ENCODE assay signal across 22 cellular contexts in the genomic region with DNA sequence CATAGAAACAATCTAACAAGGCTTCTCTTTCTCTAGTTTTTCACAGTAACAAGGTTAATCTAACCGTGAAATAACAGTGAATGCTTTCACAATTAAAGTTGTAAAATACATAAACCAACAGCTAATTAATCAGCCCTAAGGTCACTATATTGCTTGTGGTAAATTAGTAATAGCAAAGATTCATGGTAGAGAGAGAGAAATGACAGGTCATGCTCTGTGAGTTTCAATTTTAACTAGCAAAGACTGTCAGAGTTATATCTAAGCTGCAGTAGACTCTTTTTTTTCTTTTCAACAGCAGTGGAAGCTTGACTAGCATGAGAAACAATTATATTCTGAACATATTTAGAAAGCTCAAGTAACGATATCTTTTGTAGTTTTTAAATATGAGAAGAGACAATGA.
DNase-seq lines count a peak whose midpoint lies in the region; ATAC-seq and TF ChIP-seq lines count a peak whose summit lies in the region.
"Had no signal": no experiment of that assay in that cellular context is flagged by ENCODE, and none has a peak within 500 bp of the region (broad histone marks: within the 10 kb centered on the region; RNA-seq: fewer than 3 reads in every experiment).

No MANE protein-coding gene starts in this region.

- H3K27me3 ChIP-seq in breast epithelium (no peaks in the 10 kb centered on the region), H7 (ENCODE audit: control insufficient read depth, insufficient read depth, low read length) (no peaks in the 10 kb centered on the region)
- H3K27me3 ChIP-seq: BE2C, MG63 had no signal

- no peak for ATAC-seq in HG03460 (IDR thresholded peaks at IDR 0.05; ENCODE audit: unreplicated experiment)
- ATAC-seq: GM12878 had no signal

- TF ChIP-seq CTCF in MCF 10A (IDR thresholded peaks at IDR 0.05; ENCODE audit: unreplicated experiment): no peak
- TF ChIP-seq CTCF in breast epithelium (IDR thresholded peaks at IDR 0.05): no peak
- TF ChIP-seq CTCF in nephron (IDR thresholded peaks at IDR 0.05; ENCODE audit: unreplicated experiment in 3 of 3): no peak

- H3K4me1 Mint-ChIP-seq in MCF 10A (ENCODE audit: insufficient read depth, unreplicated experiment) (peaks cover 4% of the 10 kb centered on the region), nephron (peaks cover 10% of the 10 kb centered on the region)
- H3K4me1 Mint-ChIP-seq: CD4-positive, CD25-positive, alpha-beta regulatory T cell; IgD-negative memory B cell had no signal

- CTCF ChIA-PET in MCF 10A (lab: Yijun Ruan, JAX): interaction anchor here (0.7 kb wide), 1 partner anchor 368 kb away, joined by 3 read pairs; no protein-coding TSS in a partner anchor

- no peaks in the 10 kb centered on the region for H3K4me1 ChIP-seq in breast epithelium
- H3K4me1 ChIP-seq: Caco-2 had no signal

- H3K27ac ChIP-seq in breast epithelium (no peak overlapping the region), caudate nucleus (ENCODE audit: low read depth, low read length) (peak overlapping the region; percentile 41)
- H3K27ac ChIP-seq: SK-N-MC had no signal

- no peak for TF ChIP-seq POLR2A in breast epithelium (IDR thresholded peaks at IDR 0.05)

- no peak overlapping the region for H3K4me3 Mint-ChIP-seq in MCF 10A (ENCODE audit: unreplicated experiment)
- no peak overlapping the region for H3K4me3 Mint-ChIP-seq in nephron
- H3K4me3 Mint-ChIP-seq: CD4-positive, CD25-positive, alpha-beta regulatory T cell; IgD-negative memory B cell had no signal

- H3K36me3 ChIP-seq in breast epithelium (no peaks in the 10 kb centered on the region), H7 (replicated peaks; ENCODE audit: control insufficient read depth, insufficient read depth, low read length) (no peaks in the 10 kb centered on the region)
- H3K36me3 ChIP-seq: BE2C had no signal

- H3K36me3 Mint-ChIP-seq in MCF 10A (ENCODE audit: insufficient read depth, unreplicated experiment): no peaks in the 10 kb centered on the region
- H3K36me3 Mint-ChIP-seq in nephron (ENCODE audit: low read depth): no peaks in the 10 kb centered on the region
- H3K36me3 Mint-ChIP-seq: CD4-positive, CD25-positive, alpha-beta regulatory T cell; IgD-negative memory B cell had no signal

- POLR2A ChIA-PET in MCF 10A (lab: Yijun Ruan, JAX): interaction anchor here (1.2 kb wide), 2 partner anchors 19 to 27 kb away, joined by 3 to 4 read pairs; no protein-coding TSS in a partner anchor

- no peaks in the 10 kb centered on the region for H3K27me3 Mint-ChIP-seq in MCF 10A (ENCODE audit: insufficient read depth, unreplicated experiment)
- H3K27me3 Mint-ChIP-seq in nephron (ENCODE audit: low read depth): no peaks in the 10 kb centered on the region
- H3K27me3 Mint-ChIP-seq: CD4-positive, CD25-positive, alpha-beta regulatory T cell; IgD-negative memory B cell had no signal

- intact Hi-C loops in MCF 10A (cut with micrococcal nuclease) (no loop called here), breast epithelium (cut with DNase I; ENCODE audit: low total_unique reads) (no loop called here)

- no TSS peak for BruUV-seq in MCF 10A (replicated peaks; lab: Mats Ljungman, UMichigan)

- H3K9me3 Mint-ChIP-seq in MCF 10A (ENCODE audit: unreplicated experiment) (no peaks in the 10 kb centered on the region), nephron (no peaks in the 10 kb centered on the region)

- DNase-seq in MCF 10A (ENCODE audit: unreplicated experiment): no peak
- DNase-seq in breast epithelium (ENCODE audit: low spot score in 2 of 2): no peak
- DNase-seq in caudate nucleus (lab: John Stamatoyannopoulos, UW): peak in 1 of 61 donors; percentile 1
- DNase-seq in H7: no peak
- no peak for DNase-seq in COLO829 (ENCODE audit: low spot score)
- DNase-seq: BE2C; Caco-2; CD4-positive, CD25-positive, alpha-beta regulatory T cell; DMS53; EL; HCEC 1CT; Karpas-422; MG63; NCI-H1092 treated with DMSO at 0.1 percent for 48 hours; NCI-H2081 treated with DMSO at 0.1 percent for 48 hours; NCI-H748 treated with DMSO at 0.1 percent for 48 hours; SHP77 had no signal

- H3K9me3 ChIP-seq in breast epithelium: no peaks in the 10 kb centered on the region
- H3K9me3 ChIP-seq: BE2C, Caco-2, MG63 had no signal

- peak overlapping the region; percentile 36 for H3K27ac Mint-ChIP-seq in MCF 10A (ENCODE audit: low read depth, unreplicated experiment)
- H3K27ac Mint-ChIP-seq in nephron: peak overlapping the region; percentile 1 to 59 (median 3)
- H3K27ac Mint-ChIP-seq: CD4-positive, CD25-positive, alpha-beta regulatory T cell; IgD-negative memory B cell had no signal

- H3K4me3 ChIP-seq in breast epithelium (no peak overlapping the region), H7 (ENCODE audit: insufficient read depth, low read depth, low read length) (no peak overlapping the region)
- H3K4me3 ChIP-seq: GM12878, MG63, SK-N-MC had no signal
